ENCODE assay signal across 18 cellular contexts in genomic region chr18:72206814-72207213, GRCh38.
DNase-seq lines count a peak whose midpoint lies in the region; ATAC-seq and TF ChIP-seq lines count a peak whose summit lies in the region.
"Had no signal": no experiment of that assay in that cellular context is flagged by ENCODE, and none has a peak within 500 bp of the region (broad histone marks: within the 10 kb centered on the region; RNA-seq: fewer than 3 reads in every experiment).

No MANE protein-coding gene starts in this region.

- H3K27me3 ChIP-seq in adipocyte (replicated peaks; ENCODE audit: control insufficient read depth, insufficient read depth, low read length) (no peaks in the 10 kb centered on the region), breast epithelium (no peaks in the 10 kb centered on the region)

- no peaks in the 10 kb centered on the region for H3K9me3 ChIP-seq in adipocyte (ENCODE audit: control insufficient read depth, low read length)
- H3K9me3 ChIP-seq in breast epithelium: peaks cover 0 to 7% of the 10 kb centered on the region in 2 donors

- no peak overlapping the region for H3K9ac ChIP-seq in adipocyte (ENCODE audit: low read length)

- H3K36me3 ChIP-seq in adipocyte (ENCODE audit: control insufficient read depth, insufficient read depth, low read length, severe bottlenecking) (no peaks in the 10 kb centered on the region), breast epithelium (no peaks in the 10 kb centered on the region)

- H3K4me1 ChIP-seq in adipocyte (ENCODE audit: control insufficient read depth, insufficient read depth, low read length) (no peaks in the 10 kb centered on the region), breast epithelium (no peaks in the 10 kb centered on the region)

- intact Hi-C loops in breast epithelium (cut with DNase I; ENCODE audit: low total_unique reads): no loop called here

- H3K27ac ChIP-seq in breast epithelium: no peak overlapping the region

- DNase-seq in COLO829 (ENCODE audit: low spot score) (peak; percentile 44), DMS79 treated with DMSO at 0.1 percent for 48 hours (lab: John Stamatoyannopoulos, UW) (peak; percentile 91), NCI-H345 (lab: John Stamatoyannopoulos, UW) (peak; percentile 52), adipocyte (ENCODE audit: low read depth) (peak; percentile 62), breast epithelium (ENCODE audit: low spot score in 2 of 2) (no peak)
- DNase-seq in activated effector memory CD4-positive, alpha-beta T cell treated with anti-CD3 and anti-CD28 coated beads, Interleukin-2, amount 50 U/mL, for 16 hours: no peak
- DNase-seq: Calu3; CD4-positive, CD25-positive, alpha-beta regulatory T cell; EL; GOT3; MV-4-11; NCI-H1694; NCI-H2171 treated with DMSO at 0.1 percent for 48 hours; OCI-M1; SHP77 treated with DMSO at 0.1 percent for 48 hours; SW 1271 had no signal

- no peak for TF ChIP-seq POLR2A in breast epithelium (IDR thresholded peaks at IDR 0.05)

- ATAC-seq in HG02678 (IDR thresholded peaks at IDR 0.05; ENCODE audit: unreplicated experiment): no peak
- ATAC-seq: K562 had no signal

- H3K4me3 ChIP-seq in adipocyte (ENCODE audit: low read length): no peak overlapping the region
- no peak overlapping the region for H3K4me3 ChIP-seq in breast epithelium
- H3K4me3 ChIP-seq: K562 had no signal

- TF ChIP-seq CTCF in breast epithelium (IDR thresholded peaks at IDR 0.05): no peak

Comparison
In these comparisons a context has a peak if more than half of its experiments do, and no peak if none do; other contexts are left out.
1. DNase-seq: peak in COLO829 (single experiment), DMS79 treated with DMSO at 0.1 percent for 48 hours (single experiment), NCI-H345 (single experiment) and adipocyte (single experiment); none in activated effector memory CD4-positive, alpha-beta T cell treated with anti-CD3 and anti-CD28 coated beads, Interleukin-2, amount 50 U/mL, for 16 hours (single experiment) and breast epithelium (0 of 2).